In genomic region chrX:79153348-79153747, GRCh38 we compare ENCODE assay signal across 14 cellular contexts. TPM values are rescaled to one million over a fixed set of nuclear protein-coding genes. Genes with fewer than 3 reads are reported as not detected.
A peak's percentile ranks its signal among the peaks of the same experiment; 100 is the strongest.
DNase-seq lines count a peak whose midpoint lies in the region; ATAC-seq and TF ChIP-seq lines count a peak whose summit lies in the region.
"Had no signal": no experiment of that assay in that cellular context is flagged by ENCODE, and none has a peak within 500 bp of the region (broad histone marks: within the 10 kb centered on the region; RNA-seq: fewer than 3 reads in every experiment).

No MANE protein-coding gene starts in this region.

- DNase-seq in activated naive CD4-positive, alpha-beta T cell treated with anti-CD3 and anti-CD28 coated beads for 36 hours = no peak
- DNase-seq in activated naive CD4-positive, alpha-beta T cell treated with anti-CD3 and anti-CD28 coated beads, Interleukin-2, amount 50 U/mL, for 16 hours = no peak
- DNase-seq in T-cell (no peak), esophagus muscularis mucosa (ENCODE audit: extremely low spot score) (no peak), GM13977 (ENCODE audit: low spot score) (no peak), germinal center (ENCODE audit: low spot score) (no peak)
- DNase-seq in stimulated activated naive CD8-positive, alpha-beta T cell treated with anti-CD3 and anti-CD28 coated beads, Interleukin-15, amount 100 ng/mL, for 72 hours = no peak
- DNase-seq: gastrocnemius medialis; NCI-H1092; NCI-H748 treated with DMSO at 0.1 percent for 48 hours; stimulated activated CD4-positive, alpha-beta T cell treated with anti-CD3 and anti-CD28 coated beads, Interleukin-4, amount 100 ng/mL, for 1 hour; thyroid gland had no signal

- H3K4me1 ChIP-seq in esophagus muscularis mucosa = no peaks in the 10 kb centered on the region
- H3K4me1 ChIP-seq: gastrocnemius medialis, parathyroid adenoma had no signal

- H3K36me3 ChIP-seq in esophagus muscularis mucosa = no peaks in the 10 kb centered on the region
- H3K36me3 ChIP-seq: gastrocnemius medialis, thyroid gland had no signal

- no peak for TF ChIP-seq POLR2A in esophagus muscularis mucosa (IDR thresholded peaks at IDR 0.05; ENCODE audit: low read depth)

- H3K9me3 ChIP-seq in esophagus muscularis mucosa = no peaks in the 10 kb centered on the region
- H3K9me3 ChIP-seq: gastrocnemius medialis, thyroid gland had no signal

- peak overlapping the region; percentile 96 for H3K27ac Mint-ChIP-seq in activated naive CD4-positive, alpha-beta T cell treated with anti-CD3 and anti-CD28 coated beads for 36 hours
- peak overlapping the region; percentile 87 to 99 for H3K27ac Mint-ChIP-seq in T-cell
- H3K27ac Mint-ChIP-seq in stimulated activated naive CD8-positive, alpha-beta T cell treated with anti-CD3 and anti-CD28 coated beads, Interleukin-15, amount 100 ng/mL, for 72 hours = peak overlapping the region; percentile 19 to 94

- peaks cover 8% of the 10 kb centered on the region for H3K36me3 Mint-ChIP-seq in activated naive CD4-positive, alpha-beta T cell treated with anti-CD3 and anti-CD28 coated beads for 36 hours (ENCODE audit: low read depth)
- H3K36me3 Mint-ChIP-seq in T-cell = peaks cover 25% of the 10 kb centered on the region

- H3K27ac ChIP-seq in esophagus muscularis mucosa (replicated peaks in 1 of 4) = no peak overlapping the region
- H3K27ac ChIP-seq: gastrocnemius medialis, parathyroid adenoma had no signal

- in situ Hi-C loops in GM13977 (cut with MboI; ENCODE audit: low pct_unique_long_range_greater_than_20kb, low sequenced_read_pairs, unreplicated experiment) = no loop called here

- peaks cover 53% of the 10 kb centered on the region for H3K4me1 Mint-ChIP-seq in activated naive CD4-positive, alpha-beta T cell treated with anti-CD3 and anti-CD28 coated beads for 36 hours (ENCODE audit: low read depth)
- peaks cover 53 to 80% (median 66%) of the 10 kb centered on the region in 3 donors for H3K4me1 Mint-ChIP-seq in T-cell
- peaks cover 59% of the 10 kb centered on the region for H3K4me1 Mint-ChIP-seq in stimulated activated naive CD8-positive, alpha-beta T cell treated with anti-CD3 and anti-CD28 coated beads, Interleukin-15, amount 100 ng/mL, for 72 hours

- peak overlapping the region; percentile 72 for H3K4me3 Mint-ChIP-seq in activated naive CD4-positive, alpha-beta T cell treated with anti-CD3 and anti-CD28 coated beads for 36 hours
- H3K4me3 Mint-ChIP-seq in T-cell = peak overlapping the region; percentile 68 to 96 (median 84)
- peak overlapping the region; percentile 72 to 90 for H3K4me3 Mint-ChIP-seq in stimulated activated naive CD8-positive, alpha-beta T cell treated with anti-CD3 and anti-CD28 coated beads, Interleukin-15, amount 100 ng/mL, for 72 hours

- H3K27me3 Mint-ChIP-seq in activated naive CD4-positive, alpha-beta T cell treated with anti-CD3 and anti-CD28 coated beads for 36 hours (ENCODE audit: low read depth) = no peaks in the 10 kb centered on the region
- H3K27me3 Mint-ChIP-seq in T-cell = no peaks in the 10 kb centered on the region
- no peaks in the 10 kb centered on the region for H3K27me3 Mint-ChIP-seq in stimulated activated naive CD8-positive, alpha-beta T cell treated with anti-CD3 and anti-CD28 coated beads, Interleukin-15, amount 100 ng/mL, for 72 hours

- TF ChIP-seq CTCF in esophagus muscularis mucosa (IDR thresholded peaks at IDR 0.05) = no peak
- TF ChIP-seq CTCF in GM13977 (IDR thresholded peaks at IDR 0.05; ENCODE audit: extremely low read depth, insufficient read depth, missing control alignments) = no peak

- WGBS in esophagus muscularis mucosa = 54% methylated on average over 3 of the region's 3 CpGs

- H3K4me3 ChIP-seq in esophagus muscularis mucosa = no peak overlapping the region
- H3K4me3 ChIP-seq: gastrocnemius medialis, thyroid gland had no signal

- POLR2A ChIA-PET in T-cell (lab: Charles Lee) = interaction anchor here (0.5 to 1.4 kb wide), 5 partner anchors 14 to 213 kb away, joined by 3 to 5 read pairs (median 4); partner anchors contain the start of gene ITM2A (in 1 of the 2)

- no peaks in the 10 kb centered on the region for H3K27me3 ChIP-seq in esophagus muscularis mucosa
- H3K27me3 ChIP-seq: gastrocnemius medialis, thyroid gland had no signal

- ATAC-seq in HG02798 (IDR thresholded peaks at IDR 0.05; ENCODE audit: poor library complexity, unreplicated experiment) = peak; percentile 53
- ATAC-seq in T-cell (replicated peaks in 1 of 4) = peak in 3 of 4 experiments; percentile 17 to 28 (median 25)
- ATAC-seq in stimulated activated naive CD8-positive, alpha-beta T cell treated with anti-CD3 and anti-CD28 coated beads, Interleukin-15, amount 100 ng/mL, for 72 hours = peak; percentile 29
- ATAC-seq: gastrocnemius medialis had no signal

- intact Hi-C loops in activated naive CD4-positive, alpha-beta T cell treated with anti-CD3 and anti-CD28 coated beads for 36 hours (cut with micrococcal nuclease) = loop anchor here (2.0 to 10.0 kb wide), 2 partner anchors 207 to 1049 kb away; partner anchors contain the start of gene PGK1
- intact Hi-C loops in esophagus muscularis mucosa (cut with DNase I) = no loop called here

- no peak for TF ChIP-seq EP300 in esophagus muscularis mucosa (IDR thresholded peaks at IDR 0.05)

- no peaks in the 10 kb centered on the region for H3K9me3 Mint-ChIP-seq in activated naive CD4-positive, alpha-beta T cell treated with anti-CD3 and anti-CD28 coated beads for 36 hours
- H3K9me3 Mint-ChIP-seq in T-cell = no peaks in the 10 kb centered on the region
- H3K9me3 Mint-ChIP-seq in stimulated activated naive CD8-positive, alpha-beta T cell treated with anti-CD3 and anti-CD28 coated beads, Interleukin-15, amount 100 ng/mL, for 72 hours = no peaks in the 10 kb centered on the region

- CTCF ChIA-PET in activated naive CD4-positive, alpha-beta T cell treated with anti-CD3 and anti-CD28 coated beads for 36 hours (lab: Charles Lee) = interaction anchor here (1.0 kb wide), 1 partner anchor 42 kb away, joined by 3 read pairs; no protein-coding TSS in a partner anchor
- CTCF ChIA-PET in T-cell (lab: Charles Lee) = interaction anchor here in 1 of 2 donors (0.8 to 1.4 kb wide), 3 partner anchors 9 to 88 kb away, joined by 3 to 4 read pairs (median 3); partner anchors contain the start of gene GPR174

RNA-seq across cellular contexts. Expression of gene GPR174, which starts 8.9 kb away (rescaled TPM):
- total RNA-seq in activated naive CD4-positive, alpha-beta T cell treated with anti-CD3 and anti-CD28 coated beads for 36 hours = 1 to 10 TPM; 9.0 TPM
- total RNA-seq in T-cell (10 to 100 TPM; 28.8 to 49.0 (median 39.5) TPM), esophagus muscularis mucosa (under 1 TPM; under 0.01 to 0.66 (median 0.12) TPM)
- total RNA-seq: gastrocnemius medialis had no signal

Comparison
In these comparisons a context has a peak if more than half of its experiments do, and no peak if none do; other contexts are left out.
1. RNA of gene GPR174, which starts 8.9 kb away (total RNA-seq): 28.8 to 49.0 TPM in T-cell and 9.0 TPM in activated naive CD4-positive, alpha-beta T cell treated with anti-CD3 and anti-CD28 coated beads for 36 hours; under 0.01 to 0.66 TPM in esophagus muscularis mucosa; every median in the first group is over 4 times any median in the second.
2. Peak in every context shown above with its lines, with median percentiles within 50 percentile points of each other: H3K27ac Mint-ChIP-seq, H3K4me3 Mint-ChIP-seq and ATAC-seq.